1 cellular context compared by ENCODE assay signal in genomic region chr4:101347557-101348366, GRCh38.
TF ChIP-seq lines count a peak whose summit lies in the region.

No MANE protein-coding gene starts in this region.

TF ChIP-seq in GM12878, 131 proteins besides CTCF, POLR2A, EP300 and RAD21 (continued from another document):
- 0 out of 2 replicates have a peak, but pooled peaks have one; percentile 33 for TF ChIP-seq IRF3 (IDR thresholded peaks at IDR 0.05)
- peak; percentile 65 for TF ChIP-seq IKZF1 (conservative IDR thresholded peaks at IDR 0.05)
- TF ChIP-seq CREM (IDR thresholded peaks at IDR 0.05; ENCODE audit: low read depth) = 0 out of 2 replicates have a peak, but pooled peaks have one; percentile 33
- no peak for TF ChIP-seq MYB (IDR thresholded peaks at IDR 0.05; ENCODE audit: borderline replicate concordance, low read depth, low read length)
- peak; percentile 30; the same call in 1 of the 2 replicates for TF ChIP-seq EED (IDR thresholded peaks at IDR 0.05; ENCODE audit: low read depth)
- peak; percentile 55 to 61; a peak in 3 of 4 replicates for TF ChIP-seq IKZF2 (IDR thresholded peaks at IDR 0.05)
- TF ChIP-seq CREB1 (IDR thresholded peaks at IDR 0.05; ENCODE audit: low read depth) = peak; percentile 72; the same call in 1 of the 2 replicates
- TF ChIP-seq POLR2AphosphoS5 (IDR thresholded peaks at IDR 0.05; ENCODE audit: low read length) = peak; percentile 30; the same call in 1 of the 2 replicates
- 0 out of 2 replicates have a peak, but pooled peaks have one; percentile 36 for TF ChIP-seq POLR2AphosphoS2 (IDR thresholded peaks at IDR 0.05; ENCODE audit: low read depth, low read length)
- peak; percentile 65 for TF ChIP-seq DPF2 (IDR thresholded peaks at IDR 0.05)
- peak; percentile 32; the same call in 1 of the 2 replicates for TF ChIP-seq RELB (IDR thresholded peaks at IDR 0.05; ENCODE audit: low read depth)
- peak; percentile 86 for TF ChIP-seq NBN (IDR thresholded peaks at IDR 0.05)
- peak in 1 of 2 experiments; percentile 53; a peak in 1 of 4 replicates for TF ChIP-seq BHLHE40 (IDR thresholded peaks at IDR 0.05; ENCODE audit: borderline replicate concordance in 1 of 2, low read depth in 2 of 2, low read length in 1 of 2)
- TF ChIP-seq GATAD2B (conservative IDR thresholded peaks at IDR 0.05; ENCODE audit: low read depth) = peak; percentile 52
- peak; percentile 61; the same call in 1 of the 2 replicates for TF ChIP-seq MLLT1 (IDR thresholded peaks at IDR 0.05)
- peak; percentile 48 for TF ChIP-seq CHD2 (IDR thresholded peaks at IDR 0.05; ENCODE audit: borderline replicate concordance, low read depth, low read length)
- TF ChIP-seq LARP7 (IDR thresholded peaks at IDR 0.05) = peak; percentile 71
- peak; percentile 60; the same call in 1 of the 2 replicates for TF ChIP-seq HDGF (IDR thresholded peaks at IDR 0.05)
- TF ChIP-seq FOS (IDR thresholded peaks at IDR 0.05; ENCODE audit: borderline replicate concordance, extremely low read depth, insufficient read length) = no peak
- peak in 1 of 2 experiments; percentile 77; a peak in 2 of 3 replicates for TF ChIP-seq EGR1 (IDR thresholded peaks at IDR 0.05; ENCODE audit: borderline replicate concordance in 1 of 2, low read depth in 2 of 2, low read length in 2 of 2)
- peak; percentile 82 for TF ChIP-seq SP1 (IDR thresholded peaks at IDR 0.05; ENCODE audit: low read depth, low read length)
- peak; percentile 3; the same call in 1 of the 2 replicates for TF ChIP-seq PAX5 (IDR thresholded peaks at IDR 0.05; ENCODE audit: borderline replicate concordance, low read depth, low read length)
- peak; percentile 66; the same call in 1 of the 2 replicates for TF ChIP-seq RB1 (IDR thresholded peaks at IDR 0.05; ENCODE audit: borderline replicate concordance)
- TF ChIP-seq MXI1 (IDR thresholded peaks at IDR 0.05; ENCODE audit: low read depth, low read length) = peak; percentile 48; the same call in 1 of the 2 replicates
- TF ChIP-seq ZNF207 (IDR thresholded peaks at IDR 0.05; ENCODE audit: borderline replicate concordance) = peak; percentile 76; the same call in 1 of the 2 replicates
- TF ChIP-seq BMI1 (IDR thresholded peaks at IDR 0.05; ENCODE audit: borderline replicate concordance) = 0 out of 2 replicates have a peak, but pooled peaks have one; percentile 28
- no peak for TF ChIP-seq HDAC6 (IDR thresholded peaks at IDR 0.05; ENCODE audit: unreplicated experiment)
- peak; percentile 54 for TF ChIP-seq TCF12 (IDR thresholded peaks at IDR 0.05; ENCODE audit: low read depth, low read length)
- TF ChIP-seq PML (IDR thresholded peaks at IDR 0.05; ENCODE audit: low read length) = no peak
- TF ChIP-seq MAX (IDR thresholded peaks at IDR 0.05; ENCODE audit: low read depth, low read length) = peak; percentile 0; the same call in 1 of the 2 replicates
- peak; percentile 64 for TF ChIP-seq NKRF (conservative IDR thresholded peaks at IDR 0.05)
- TF ChIP-seq TAF1 (IDR thresholded peaks at IDR 0.05; ENCODE audit: borderline replicate concordance, low read depth, low read length) = 0 out of 2 replicates have a peak, but pooled peaks have one; percentile 19
- no peak for TF ChIP-seq ASH2L (IDR thresholded peaks at IDR 0.05; ENCODE audit: borderline replicate concordance, low read depth)
- peak; percentile 97 for TF ChIP-seq PBX3 (IDR thresholded peaks at IDR 0.05; ENCODE audit: insufficient replicate concordance, low read depth, low read length)
- peak; percentile 99 for TF ChIP-seq PKNOX1 (IDR thresholded peaks at IDR 0.05)
